In the genomic region with DNA sequence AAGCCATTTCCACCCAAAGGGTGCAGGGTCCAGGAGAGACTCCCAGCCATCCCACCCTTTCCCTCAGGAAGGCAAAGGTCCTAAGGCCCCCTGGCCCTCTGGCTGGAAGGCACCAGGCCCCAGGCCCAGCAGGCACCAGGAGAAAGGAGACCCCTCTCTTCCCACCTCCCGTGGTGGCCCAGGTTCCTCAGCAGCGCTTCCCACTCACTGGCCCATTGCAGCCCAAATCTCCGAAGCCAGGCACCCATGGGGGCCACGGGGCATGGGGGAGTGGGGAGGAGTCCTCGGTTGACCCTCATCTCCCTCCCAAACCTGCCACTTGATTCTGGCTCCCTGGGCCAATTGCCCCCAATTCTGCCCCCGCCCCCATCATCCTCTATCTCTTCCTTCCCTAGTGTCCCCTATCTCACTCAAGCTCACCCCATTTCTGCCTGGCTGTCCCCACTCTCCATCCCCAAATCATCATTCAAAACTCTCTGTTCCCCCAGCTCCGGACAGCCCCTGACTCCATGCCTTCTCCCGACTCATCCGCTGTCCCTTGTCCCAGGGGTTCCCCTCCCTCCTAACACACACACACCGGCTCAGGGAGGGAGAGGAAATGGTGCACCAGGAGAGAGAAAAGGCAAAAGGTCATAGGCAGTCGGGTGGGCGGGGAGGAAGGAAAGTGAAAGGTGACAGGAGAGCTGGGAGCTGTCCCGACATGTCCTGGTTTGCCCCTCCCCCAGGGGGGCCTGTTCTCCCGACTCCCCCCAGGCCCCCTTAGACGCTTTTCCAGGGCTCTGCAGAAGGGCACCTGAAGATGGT, we compare ENCODE assay signal across 10 cellular contexts. TPM values are rescaled to one million over a fixed set of nuclear protein-coding genes. Genes with fewer than 3 reads are reported as not detected.
DNase-seq lines count a peak whose midpoint lies in the region; ATAC-seq, FAIRE-seq and TF ChIP-seq lines count a peak whose summit lies in the region.
"Had no signal": no experiment of that assay in that cellular context is flagged by ENCODE, and none has a peak within 500 bp of the region (broad histone marks: within the 10 kb centered on the region; RNA-seq: fewer than 3 reads in every experiment).

No MANE protein-coding gene starts in this region.

- H4K20me1 ChIP-seq in HepG2 (ENCODE audit: insufficient read depth, low read length) = no peaks in the 10 kb centered on the region

- peak; percentile 39 for FAIRE-seq in HepG2 (lab: Jason Lieb, UNC)

- peaks cover 48% of the 10 kb centered on the region for H3K36me3 Mint-ChIP-seq in activated naive CD8-positive, alpha-beta T cell treated with anti-CD3 and anti-CD28 coated beads, Interleukin-2, amount 50 U/mL, for 24 hours (ENCODE audit: low read depth)

- ATAC-seq in activated naive CD8-positive, alpha-beta T cell treated with anti-CD3 and anti-CD28 coated beads, Interleukin-2, amount 50 U/mL, for 24 hours = no peak
- peak; percentile 25 for ATAC-seq in HepG2

- peak overlapping the region; percentile 52; the same call in 1 of the 2 replicates for H3K9ac ChIP-seq in HepG2 (ENCODE audit: insufficient read depth, low read depth, low read length)
- H3K9ac ChIP-seq: KMS-11 had no signal

- TF ChIP-seq CTCF in HepG2 (CRISPR knock-in tag; IDR thresholded peaks at IDR 0.05) (no peak), thyroid gland (IDR thresholded peaks at IDR 0.05) (no peak), GM13977 (IDR thresholded peaks at IDR 0.05; ENCODE audit: extremely low read depth, insufficient read depth, missing control alignments) (no peak)

- H3K4me3 ChIP-seq in HepG2 (replicated peaks in 1 of 3; ENCODE audit: insufficient read depth in 1 of 3, low read depth in 2 of 3, low read length in 3 of 3) (peak overlapping the region; percentile 40 to 67 (median 56); a peak in 4 of 6 replicates), thyroid gland (replicated peaks in 1 of 3) (peak overlapping the region in 2 of 3 donors; percentile 24 to 49)

- DNase-seq in activated CD4-positive, alpha-beta T cell treated with anti-CD3 and anti-CD28 coated beads for 4 hours = peak; percentile 22 to 43
- DNase-seq in activated CD4-positive, alpha-beta T cell treated with anti-CD3 and anti-CD28 coated beads, Interleukin-2, amount 50 U/mL, for 1 hour = no peak
- DNase-seq in activated naive CD8-positive, alpha-beta T cell treated with anti-CD3 and anti-CD28 coated beads, Interleukin-2, amount 50 U/mL, for 24 hours = peak; percentile 50
- peak; percentile 35 for DNase-seq in HepG2 (ENCODE audit: low spot score)
- DNase-seq in thyroid gland = peak in 1 of 2 donors; percentile 21
- DNase-seq in GM13977 (ENCODE audit: low spot score) = no peak
- no peak for DNase-seq in DMS153 treated with DMSO at 0.1 percent for 48 hours (lab: John Stamatoyannopoulos, UW; ENCODE audit: unreplicated experiment)
- no peak for DNase-seq in head of caudate nucleus
- DNase-seq: cerebellar nuclear complex had no signal

- in situ Hi-C loops in HepG2 (cut with HindIII; ENCODE audit: extremely low pct_ligation_motif_present, low pct_unique_long_range_greater_than_20kb) = no loop called here
- in situ Hi-C loops in GM13977 (cut with MboI; ENCODE audit: low pct_unique_long_range_greater_than_20kb, low sequenced_read_pairs, unreplicated experiment) = no loop called here

- intact Hi-C loops in HepG2 (cut with micrococcal nuclease; ENCODE audit: unreplicated experiment) = no loop called here
- intact Hi-C loops in thyroid gland (cut with DNase I) = no loop called here
- intact Hi-C loops in head of caudate nucleus (cut with DNase I) = no loop called here

- POLR2A ChIA-PET in HepG2 (lab: Yijun Ruan, JAX) = interaction anchor here (1.0 to 1.4 kb wide), 4 partner anchors 35 to 142 kb away, joined by 3 to 4 read pairs (median 3); partner anchors contain the start of gene RNF215

- WGBS in HepG2 (ENCODE audit: low lambda C conversion rate) = 65% methylated on average over 14 of the region's 15 CpGs
- WGBS in thyroid gland, 2 donors = 54 to 55% methylated on average over 15 of the region's 15 CpGs

- no peaks in the 10 kb centered on the region for H3K9me3 ChIP-seq in HepG2 (ENCODE audit: low read length)
- H3K9me3 ChIP-seq in thyroid gland = no peaks in the 10 kb centered on the region

- H3K27me3 Mint-ChIP-seq in activated naive CD8-positive, alpha-beta T cell treated with anti-CD3 and anti-CD28 coated beads, Interleukin-2, amount 50 U/mL, for 24 hours = no peaks in the 10 kb centered on the region

- TF ChIP-seq POLR2A in HepG2 (IDR thresholded peaks at IDR 0.05; ENCODE audit: insufficient read depth in 1 of 2, low read depth in 2 of 2, low read length in 2 of 2) (0 out of 4 replicates have a peak, but pooled peaks of 1 of the 2 experiments have one; percentile 39), thyroid gland (IDR thresholded peaks at IDR 0.05) (no peak)

- H2AFZ ChIP-seq in HepG2 (ENCODE audit: low read length) = no peak overlapping the region

- peaks cover 63% of the 10 kb centered on the region for H3K4me1 ChIP-seq in HepG2 (ENCODE audit: insufficient read depth, low read length)
- H3K4me1 ChIP-seq in thyroid gland = peaks cover 11 to 21% of the 10 kb centered on the region in 2 donors

- H3K27ac Mint-ChIP-seq in activated naive CD8-positive, alpha-beta T cell treated with anti-CD3 and anti-CD28 coated beads, Interleukin-2, amount 50 U/mL, for 24 hours = peak overlapping the region; percentile 91

- H3K36me3 ChIP-seq in HepG2 (replicated peaks in 1 of 2; ENCODE audit: control insufficient read depth in 1 of 2, insufficient read depth in 2 of 2, low read length in 2 of 2) = no peaks in the 10 kb centered on the region
- H3K36me3 ChIP-seq in thyroid gland = no peaks in the 10 kb centered on the region

- no peaks in the 10 kb centered on the region for H3K79me2 ChIP-seq in HepG2 (ENCODE audit: insufficient read depth, low read length)

- peak overlapping the region; percentile 91 for H3K4me3 Mint-ChIP-seq in activated naive CD8-positive, alpha-beta T cell treated with anti-CD3 and anti-CD28 coated beads, Interleukin-2, amount 50 U/mL, for 24 hours

- BruUV-seq in HepG2 (replicated peaks; lab: Mats Ljungman, UMichigan) = no TSS peak

- TF ChIP-seq EP300 in HepG2 (IDR thresholded peaks at IDR 0.05; ENCODE audit: low read depth in 2 of 2, low read length in 2 of 2) (no peak), HepG2 (CRISPR knock-in tag; IDR thresholded peaks at IDR 0.05; ENCODE audit: borderline replicate concordance) (no peak)

- CTCF ChIA-PET in HepG2 (lab: Yijun Ruan, JAX; ENCODE audit: low intra/inter-chr PET ratio, low total read pairs) = no interaction called here

- H3K9me3 Mint-ChIP-seq in activated naive CD8-positive, alpha-beta T cell treated with anti-CD3 and anti-CD28 coated beads, Interleukin-2, amount 50 U/mL, for 24 hours = no peaks in the 10 kb centered on the region

- H3K27ac ChIP-seq in HepG2 (ENCODE audit: extremely low read length, insufficient read depth, low read length) = peak overlapping the region; percentile 47
- no peak overlapping the region for H3K27ac ChIP-seq in thyroid gland
- H3K27ac ChIP-seq: KMS-11 had no signal

- H3K4me2 ChIP-seq in HepG2 (ENCODE audit: low read depth, low read length) = peak overlapping the region; percentile 74
- H3K4me2 ChIP-seq: KMS-11 had no signal

- H3K4me1 Mint-ChIP-seq in activated naive CD8-positive, alpha-beta T cell treated with anti-CD3 and anti-CD28 coated beads, Interleukin-2, amount 50 U/mL, for 24 hours = peaks cover 73% of the 10 kb centered on the region

- no peaks in the 10 kb centered on the region for H3K27me3 ChIP-seq in HepG2 (ENCODE audit: control insufficient read depth in 1 of 2, insufficient read depth in 2 of 2, low read length in 2 of 2)
- no peaks in the 10 kb centered on the region for H3K27me3 ChIP-seq in thyroid gland

- no peak for TF ChIP-seq RAD21 in HepG2 (CRISPR knock-in tag; IDR thresholded peaks at IDR 0.05)

RNA-seq across cellular contexts. Expression of gene LIF, which starts 1.2 kb away (rescaled TPM):
- total RNA-seq in HepG2 (2016; rRNA removed; fragmentation: Illumina TruSeq; extraction: Trizol) = 1.5 and 3.6 TPM in 2 replicates
- total RNA-seq in HepG2 (2016; cell fraction: cytosol; rRNA removed; fragmentation: Illumina TruSeq; extraction: Trizol; ENCODE audit: low read depth) = 0.53 and 1.6 TPM in 2 replicates
- 1.7 and 3.2 TPM in 2 replicates for total RNA-seq in HepG2 (2016; cell fraction: insoluble cytoplasmic fraction; rRNA removed; fragmentation: Illumina TruSeq; extraction: Trizol)
- 2.6 TPM in 2 replicates for total RNA-seq in HepG2 (2016; cell fraction: membrane; rRNA removed; fragmentation: Illumina TruSeq; extraction: Trizol)
- total RNA-seq in HepG2 (2016; cell fraction: nucleus; rRNA removed; fragmentation: Illumina TruSeq; extraction: Trizol) = 5.2 and 5.5 TPM in 2 replicates
- polyA plus RNA-seq in HepG2 (2011; rRNA removed) = 8.5 and 12.1 TPM in 2 replicates
- 3.0 and 4.2 TPM in 2 replicates for polyA plus RNA-seq in HepG2 (2011; cell fraction: cytosol; rRNA removed)
- polyA plus RNA-seq in HepG2 (2011; cell fraction: nucleus; rRNA removed) = 48.8 and 59.2 TPM in 2 replicates
- polyA plus RNA-seq in HepG2 (2012) = 1.4 and 5.2 TPM in 2 replicates
- polyA plus RNA-seq in HepG2 (2016; cell fraction: cytosol; fragmentation: Illumina TruSeq; extraction: Trizol; ENCODE audit: low read depth) = 0.17 and 0.26 TPM in 2 replicates
- polyA plus RNA-seq in HepG2 (2016; cell fraction: insoluble cytoplasmic fraction; fragmentation: Illumina TruSeq; extraction: Trizol; ENCODE audit: low read depth) = 1.1 and 1.3 TPM in 2 replicates
- polyA plus RNA-seq in HepG2 (2016; cell fraction: membrane; fragmentation: Illumina TruSeq; extraction: Trizol; ENCODE audit: low read depth) = 0.64 and 0.93 TPM in 2 replicates
- 13.6 and 20.3 TPM in 2 replicates for polyA plus RNA-seq in HepG2 (2016; cell fraction: nucleus; fragmentation: Illumina TruSeq; extraction: Trizol; ENCODE audit: insufficient read depth, low read depth)
- 11.5 and 35.1 TPM in 2 replicates for polyA minus RNA-seq in HepG2 (2011; rRNA and poly(A)+ RNA removed; ENCODE audit: low replicate concordance)
- polyA minus RNA-seq in HepG2 (2011; cell fraction: cytosol; rRNA and poly(A)+ RNA removed) = 3.8 and 5.5 TPM in 2 replicates
- 4.1 and 7.1 TPM in 2 replicates for polyA minus RNA-seq in HepG2 (2011; cell fraction: nucleus; rRNA and poly(A)+ RNA removed)
- 1 to 10 TPM in 3 of 4 donors, under 1 TPM in 1; 0.89 to 2.6 (median 2.2) TPM for total RNA-seq in thyroid gland

RNA-seq across cellular contexts. Expression of gene OSM, which starts 21.3 kb away (rescaled TPM):
- total RNA-seq in HepG2 (2016; rRNA removed; fragmentation: Illumina TruSeq; extraction: Trizol) = not detected in 2 replicates
- not detected in 2 replicates for total RNA-seq in HepG2 (2016; cell fraction: cytosol; rRNA removed; fragmentation: Illumina TruSeq; extraction: Trizol; ENCODE audit: low read depth)
- total RNA-seq in HepG2 (2016; cell fraction: insoluble cytoplasmic fraction; rRNA removed; fragmentation: Illumina TruSeq; extraction: Trizol) = not detected in 2 replicates
- total RNA-seq in HepG2 (2016; cell fraction: membrane; rRNA removed; fragmentation: Illumina TruSeq; extraction: Trizol) = not detected in 2 replicates
- total RNA-seq in HepG2 (2016; cell fraction: nucleus; rRNA removed; fragmentation: Illumina TruSeq; extraction: Trizol) = not detected in 2 replicates
- polyA plus RNA-seq in HepG2 (2011; rRNA removed) = 0.07 TPM in 1 of 2 replicates, not detected in the other
- 0.05 TPM in 1 of 2 replicates, not detected in the other for polyA plus RNA-seq in HepG2 (2011; cell fraction: cytosol; rRNA removed)
- not detected in 2 replicates for polyA plus RNA-seq in HepG2 (2011; cell fraction: nucleus; rRNA removed)
- polyA plus RNA-seq in HepG2 (2012) = 0.07 TPM in 1 of 2 replicates, not detected in the other
- not detected in 2 replicates for polyA plus RNA-seq in HepG2 (2016; cell fraction: cytosol; fragmentation: Illumina TruSeq; extraction: Trizol; ENCODE audit: low read depth)
- not detected in 2 replicates for polyA plus RNA-seq in HepG2 (2016; cell fraction: insoluble cytoplasmic fraction; fragmentation: Illumina TruSeq; extraction: Trizol; ENCODE audit: low read depth)
- polyA plus RNA-seq in HepG2 (2016; cell fraction: membrane; fragmentation: Illumina TruSeq; extraction: Trizol; ENCODE audit: low read depth) = not detected in 2 replicates
- not detected in 2 replicates for polyA plus RNA-seq in HepG2 (2016; cell fraction: nucleus; fragmentation: Illumina TruSeq; extraction: Trizol; ENCODE audit: insufficient read depth, low read depth)
- polyA minus RNA-seq in HepG2 (2011; rRNA and poly(A)+ RNA removed; ENCODE audit: low replicate concordance) = not detected in 2 replicates
- not detected in 2 replicates for polyA minus RNA-seq in HepG2 (2011; cell fraction: cytosol; rRNA and poly(A)+ RNA removed)
- polyA minus RNA-seq in HepG2 (2011; cell fraction: nucleus; rRNA and poly(A)+ RNA removed) = not detected in 2 replicates
- under 1 TPM in 1 of 4 donors, not detected in 3; 0.40 TPM for total RNA-seq in thyroid gland

RNA-seq across cellular contexts. Expression of gene CASTOR1, which starts 43.9 kb away (rescaled TPM):
- total RNA-seq in HepG2 (2016; rRNA removed; fragmentation: Illumina TruSeq; extraction: Trizol) (1.1 and 2.6 TPM in 2 replicates), thyroid gland (10 to 100 TPM; 16.5 to 36.0 (median 27.7) TPM)
- 0.81 and 0.88 TPM in 2 replicates for total RNA-seq in HepG2 (2016; cell fraction: cytosol; rRNA removed; fragmentation: Illumina TruSeq; extraction: Trizol; ENCODE audit: low read depth)
- total RNA-seq in HepG2 (2016; cell fraction: insoluble cytoplasmic fraction; rRNA removed; fragmentation: Illumina TruSeq; extraction: Trizol) = 0.70 and 1.2 TPM in 2 replicates
- 2.4 and 2.9 TPM in 2 replicates for total RNA-seq in HepG2 (2016; cell fraction: membrane; rRNA removed; fragmentation: Illumina TruSeq; extraction: Trizol)
- total RNA-seq in HepG2 (2016; cell fraction: nucleus; rRNA removed; fragmentation: Illumina TruSeq; extraction: Trizol) = 1.6 and 2.3 TPM in 2 replicates
- 4.4 and 6.2 TPM in 2 replicates for polyA plus RNA-seq in HepG2 (2011; rRNA removed)
- 2.6 and 3.9 TPM in 2 replicates for polyA plus RNA-seq in HepG2 (2011; cell fraction: cytosol; rRNA removed)
- polyA plus RNA-seq in HepG2 (2011; cell fraction: nucleus; rRNA removed) = 14.3 and 18.8 TPM in 2 replicates
- polyA plus RNA-seq in HepG2 (2012) = 2.3 and 2.7 TPM in 2 replicates
- 0.41 and 0.72 TPM in 2 replicates for polyA plus RNA-seq in HepG2 (2016; cell fraction: cytosol; fragmentation: Illumina TruSeq; extraction: Trizol; ENCODE audit: low read depth)
- 0.73 and 1.3 TPM in 2 replicates for polyA plus RNA-seq in HepG2 (2016; cell fraction: insoluble cytoplasmic fraction; fragmentation: Illumina TruSeq; extraction: Trizol; ENCODE audit: low read depth)
- polyA plus RNA-seq in HepG2 (2016; cell fraction: membrane; fragmentation: Illumina TruSeq; extraction: Trizol; ENCODE audit: low read depth) = 0.99 and 1.3 TPM in 2 replicates
- 2.4 TPM in 1 of 2 replicates, not detected in the other for polyA plus RNA-seq in HepG2 (2016; cell fraction: nucleus; fragmentation: Illumina TruSeq; extraction: Trizol; ENCODE audit: insufficient read depth, low read depth)
- polyA minus RNA-seq in HepG2 (2011; rRNA and poly(A)+ RNA removed; ENCODE audit: low replicate concordance) = 1.4 and 5.7 TPM in 2 replicates
- polyA minus RNA-seq in HepG2 (2011; cell fraction: cytosol; rRNA and poly(A)+ RNA removed) = 0.97 and 1.6 TPM in 2 replicates
- polyA minus RNA-seq in HepG2 (2011; cell fraction: nucleus; rRNA and poly(A)+ RNA removed) = 2.3 and 2.9 TPM in 2 replicates

Comparison
In these comparisons a context has a peak if more than half of its experiments do, and no peak if none do; other contexts are left out.
1. DNase-seq: peak in activated CD4-positive, alpha-beta T cell treated with anti-CD3 and anti-CD28 coated beads for 4 hours (2 of 2), activated naive CD8-positive, alpha-beta T cell treated with anti-CD3 and anti-CD28 coated beads, Interleukin-2, amount 50 U/mL, for 24 hours (single experiment) and HepG2 (single experiment); none in activated CD4-positive, alpha-beta T cell treated with anti-CD3 and anti-CD28 coated beads, Interleukin-2, amount 50 U/mL, for 1 hour (single experiment), GM13977 (single experiment), DMS153 treated with DMSO at 0.1 percent for 48 hours (single experiment) and head of caudate nucleus (0 of 42).